ENCODE assay signal across 8 cellular contexts in genomic region chr5:97183100-97183929, GRCh38. TPM values are rescaled to one million over a fixed set of nuclear protein-coding genes. Genes with fewer than 3 reads are reported as not detected.
DNase-seq lines count a peak whose midpoint lies in the region; ATAC-seq, FAIRE-seq and TF ChIP-seq lines count a peak whose summit lies in the region.

RIOK2 (minus strand) TSS chr5:97183247; CDS start chr5:97183191, 56 bp downstream.

- intact Hi-C loops in Right ventricle myocardium superior (cut with DNase I) = no loop called here
- intact Hi-C loops in pancreas (cut with DNase I) = no loop called here
- intact Hi-C loops in tibial artery (cut with DNase I; ENCODE audit: low total_unique reads) = loop anchor here (5.0 kb wide), 1 partner anchor 1589 kb away; the partner anchor contains the start of gene RGMB

- H3K27ac ChIP-seq in pancreas = peak within 1 kb of the TSS; percentile 84 to 93 (median 90)
- peak within 1 kb of the TSS; percentile 81 to 84 for H3K27ac ChIP-seq in tibial artery

- WGBS in pancreas, 2 donors = 0 to 1% methylated on average over 44 of the region's 44 CpGs

- peak; percentile 95 for DNase-seq in GM12864 (ENCODE audit: low read depth)
- DNase-seq in NCI-H1417 (lab: John Stamatoyannopoulos, UW) = peak; percentile 96 to 98 (median 96)
- DNase-seq in SW 1271 (lab: John Stamatoyannopoulos, UW) = peak; percentile 95 to 99
- peak; percentile 91 for DNase-seq in activated naive CD8-positive, alpha-beta T cell treated with anti-CD3 and anti-CD28 coated beads, Interleukin-2, amount 50 U/mL, for 16 hours (ENCODE audit: low read depth, low spot score)
- DNase-seq in Right ventricle myocardium superior = peak; percentile 96
- DNase-seq in pancreas = peak; percentile 92 to 98 (median 94)
- DNase-seq in tibial artery = peak; percentile 92 to 94

- H3K9me3 ChIP-seq in pancreas (no peaks in the 10 kb centered on the region), tibial artery (no peaks in the 10 kb centered on the region)

- H3K36me3 ChIP-seq in pancreas (peaks cover 0 to 4% (median 0%) of the 10 kb centered on the region in 3 donors), tibial artery (peaks cover 6 to 8% (median 7%) of the 10 kb centered on the region in 3 donors)

- no peak for TF ChIP-seq CTCF in GM12864 (IDR thresholded peaks at IDR 0.05; ENCODE audit: low read depth, low read length, missing control alignments)
- TF ChIP-seq CTCF in pancreas (IDR thresholded peaks at IDR 0.05) = no peak
- TF ChIP-seq CTCF in tibial artery (IDR thresholded peaks at IDR 0.05) = no peak

- no peaks in the 10 kb centered on the region for H3K27me3 ChIP-seq in pancreas
- no peaks in the 10 kb centered on the region for H3K27me3 ChIP-seq in tibial artery

- peak; percentile 92 for ATAC-seq in HG02759 (IDR thresholded peaks at IDR 0.05; ENCODE audit: unreplicated experiment)
- ATAC-seq in Right ventricle myocardium superior (ENCODE audit: poor library complexity) = peak; percentile 98
- peak; percentile 93 to 97 (median 96) for ATAC-seq in pancreas

- H3K4me3 ChIP-seq in GM12864 (ENCODE audit: low read depth, low read length) (peak within 1 kb of the TSS; percentile 85), pancreas (peak within 1 kb of the TSS; percentile 55 to 71 (median 60)), tibial artery (peak within 1 kb of the TSS; percentile 71 to 75)

- peak; percentile 32 for FAIRE-seq in pancreas (lab: Jason Lieb, UNC)

- H3K4me1 ChIP-seq in pancreas (peaks cover 0 to 29% (median 5%) of the 10 kb centered on the region in 3 donors), tibial artery (peaks cover 0 to 29% (median 11%) of the 10 kb centered on the region in 4 donors)

RNA-seq across cellular contexts. Expression of gene RIOK2, which starts in this region (rescaled TPM):
- total RNA-seq in Right ventricle myocardium superior = 21.0 TPM
- total RNA-seq in pancreas = 10 to 100 TPM in 5 of 6 donors, 1 to 10 TPM in 1; 10.0 to 18.7 (median 11.8) TPM
- 10 to 100 TPM in 1 of 2 donors, 1 to 10 TPM in 1; 7.6 to 10.5 TPM for polyA plus RNA-seq in pancreas

Comparison
In these comparisons a context has a peak if more than half of its experiments do, and no peak if none do; other contexts are left out.
1. Peak in every context shown above with its lines: DNase-seq, ATAC-seq, H3K4me3 ChIP-seq and H3K27ac ChIP-seq.